In genomic region chr6:112253842-112254816, GRCh38 we compare ENCODE assay signal across 8 cellular contexts. TPM values are rescaled to one million over a fixed set of nuclear protein-coding genes. Genes with fewer than 3 reads are reported as not detected.
DNase-seq lines count a peak whose midpoint lies in the region; ATAC-seq and FAIRE-seq lines count a peak whose summit lies in the region.

A gene with protein sequence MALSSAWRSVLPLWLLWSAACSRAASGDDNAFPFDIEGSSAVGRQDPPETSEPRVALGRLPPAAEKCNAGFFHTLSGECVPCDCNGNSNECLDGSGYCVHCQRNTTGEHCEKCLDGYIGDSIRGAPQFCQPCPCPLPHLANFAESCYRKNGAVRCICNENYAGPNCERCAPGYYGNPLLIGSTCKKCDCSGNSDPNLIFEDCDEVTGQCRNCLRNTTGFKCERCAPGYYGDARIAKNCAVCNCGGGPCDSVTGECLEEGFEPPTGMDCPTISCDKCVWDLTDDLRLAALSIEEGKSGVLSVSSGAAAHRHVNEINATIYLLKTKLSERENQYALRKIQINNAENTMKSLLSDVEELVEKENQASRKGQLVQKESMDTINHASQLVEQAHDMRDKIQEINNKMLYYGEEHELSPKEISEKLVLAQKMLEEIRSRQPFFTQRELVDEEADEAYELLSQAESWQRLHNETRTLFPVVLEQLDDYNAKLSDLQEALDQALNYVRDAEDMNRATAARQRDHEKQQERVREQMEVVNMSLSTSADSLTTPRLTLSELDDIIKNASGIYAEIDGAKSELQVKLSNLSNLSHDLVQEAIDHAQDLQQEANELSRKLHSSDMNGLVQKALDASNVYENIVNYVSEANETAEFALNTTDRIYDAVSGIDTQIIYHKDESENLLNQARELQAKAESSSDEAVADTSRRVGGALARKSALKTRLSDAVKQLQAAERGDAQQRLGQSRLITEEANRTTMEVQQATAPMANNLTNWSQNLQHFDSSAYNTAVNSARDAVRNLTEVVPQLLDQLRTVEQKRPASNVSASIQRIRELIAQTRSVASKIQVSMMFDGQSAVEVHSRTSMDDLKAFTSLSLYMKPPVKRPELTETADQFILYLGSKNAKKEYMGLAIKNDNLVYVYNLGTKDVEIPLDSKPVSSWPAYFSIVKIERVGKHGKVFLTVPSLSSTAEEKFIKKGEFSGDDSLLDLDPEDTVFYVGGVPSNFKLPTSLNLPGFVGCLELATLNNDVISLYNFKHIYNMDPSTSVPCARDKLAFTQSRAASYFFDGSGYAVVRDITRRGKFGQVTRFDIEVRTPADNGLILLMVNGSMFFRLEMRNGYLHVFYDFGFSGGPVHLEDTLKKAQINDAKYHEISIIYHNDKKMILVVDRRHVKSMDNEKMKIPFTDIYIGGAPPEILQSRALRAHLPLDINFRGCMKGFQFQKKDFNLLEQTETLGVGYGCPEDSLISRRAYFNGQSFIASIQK (N-terminal part only) (minus strand): TSS chr6:112254567. CDS start chr6:112254150, 417 bp downstream.

- no peaks in the 10 kb centered on the region for H3K9me3 Mint-ChIP-seq in activated T-helper 2 cell treated with anti-CD3 and anti-CD28 coated beads, Interferon-gamma antibody, Interleukin-2, Interleukin-4, amounts not matched to agents 10 μg/mL and 5 μg/mL and 100 μg/mL, durations not matched to agents 14 hours and 24 hours and 36 hours
- H3K9me3 Mint-ChIP-seq in natural killer cell treated with Interleukin-12 subunit alpha and Interleukin-12 subunit beta and Interleukin-15 and Interleukin-18, amount 100 ng/mL, for 72 hours, result no peaks in the 10 kb centered on the region

- H3K27me3 ChIP-seq in MG63, result no peaks in the 10 kb centered on the region

- peak within 1 kb of the TSS; percentile 54 for H3K4me3 Mint-ChIP-seq in activated T-helper 2 cell treated with anti-CD3 and anti-CD28 coated beads, Interferon-gamma antibody, Interleukin-2, Interleukin-4, amounts not matched to agents 10 μg/mL and 5 μg/mL and 100 μg/mL, durations not matched to agents 14 hours and 24 hours and 36 hours (ENCODE audit: low read depth)
- H3K4me3 Mint-ChIP-seq in natural killer cell treated with Interleukin-12 subunit alpha and Interleukin-12 subunit beta and Interleukin-15 and Interleukin-18, amount 100 ng/mL, for 72 hours, result peak within 1 kb of the TSS; percentile 70

- no peak within 1 kb of the TSS for H3K27ac Mint-ChIP-seq in activated T-helper 2 cell treated with anti-CD3 and anti-CD28 coated beads, Interferon-gamma antibody, Interleukin-2, Interleukin-4, amounts not matched to agents 10 μg/mL and 5 μg/mL and 100 μg/mL, durations not matched to agents 14 hours and 24 hours and 36 hours
- H3K27ac Mint-ChIP-seq in natural killer cell treated with Interleukin-12 subunit alpha and Interleukin-12 subunit beta and Interleukin-15 and Interleukin-18, amount 100 ng/mL, for 72 hours, result no peak within 1 kb of the TSS

- ATAC-seq in natural killer cell treated with Interleukin-12 subunit alpha and Interleukin-12 subunit beta and Interleukin-15 and Interleukin-18, amount 100 ng/mL, for 72 hours, result peak; percentile 57 to 70

- H3K9ac ChIP-seq in ES-I3 (ENCODE audit: low read depth, low read length), result peak within 1 kb of the TSS; percentile 84

- peak; percentile 66 for DNase-seq in MG63
- DNase-seq in activated T-helper 2 cell treated with anti-CD3 and anti-CD28 coated beads, Interferon-gamma antibody, Interleukin-2, Interleukin-4, amounts not matched to agents 10 μg/mL and 5 μg/mL and 100 μg/mL, durations not matched to agents 14 hours and 24 hours and 36 hours (ENCODE audit: low spot score), result no peak
- DNase-seq in frontal cortex (ENCODE audit: low spot score in 2 of 2), result peak in 1 of 2 donors; percentile 36
- no peak for DNase-seq in natural killer cell treated with Interleukin-12 subunit alpha and Interleukin-12 subunit beta and Interleukin-15 and Interleukin-18, amount 100 ng/mL, for 72 hours (ENCODE audit: low spot score)
- no peak for DNase-seq in GDM1 (lab: John Stamatoyannopoulos, UW)
- DNase-seq in GOT3 (lab: John Stamatoyannopoulos, UW), result no peak
- DNase-seq in NCI-H446 treated with DMSO at 0.1 percent for 48 hours (lab: John Stamatoyannopoulos, UW), result no peak

- peaks cover 9% of the 10 kb centered on the region for H3K4me1 Mint-ChIP-seq in activated T-helper 2 cell treated with anti-CD3 and anti-CD28 coated beads, Interferon-gamma antibody, Interleukin-2, Interleukin-4, amounts not matched to agents 10 μg/mL and 5 μg/mL and 100 μg/mL, durations not matched to agents 14 hours and 24 hours and 36 hours (ENCODE audit: low read depth)
- peaks cover 12 to 16% of the 10 kb centered on the region in 2 donors for H3K4me1 Mint-ChIP-seq in natural killer cell treated with Interleukin-12 subunit alpha and Interleukin-12 subunit beta and Interleukin-15 and Interleukin-18, amount 100 ng/mL, for 72 hours (ENCODE audit: low read depth in 2 of 2)

- intact Hi-C loops in activated T-helper 2 cell treated with anti-CD3 and anti-CD28 coated beads, Interferon-gamma antibody, Interleukin-2, Interleukin-4, amounts not matched to agents 10 μg/mL and 5 μg/mL and 100 μg/mL, durations not matched to agents 14 hours and 24 hours and 36 hours (cut with micrococcal nuclease), result no loop called here

- H3K36me3 Mint-ChIP-seq in activated T-helper 2 cell treated with anti-CD3 and anti-CD28 coated beads, Interferon-gamma antibody, Interleukin-2, Interleukin-4, amounts not matched to agents 10 μg/mL and 5 μg/mL and 100 μg/mL, durations not matched to agents 14 hours and 24 hours and 36 hours (ENCODE audit: low read depth), result no peaks in the 10 kb centered on the region
- H3K36me3 Mint-ChIP-seq in natural killer cell treated with Interleukin-12 subunit alpha and Interleukin-12 subunit beta and Interleukin-15 and Interleukin-18, amount 100 ng/mL, for 72 hours, result no peaks in the 10 kb centered on the region

- no peak for FAIRE-seq in frontal cortex (lab: Jason Lieb, UNC)

- H3K4me3 ChIP-seq in MG63, result peak within 1 kb of the TSS; percentile 67

- H3K9me3 ChIP-seq in ES-I3 (ENCODE audit: control insufficient read depth, insufficient read depth, low read length), result no peaks in the 10 kb centered on the region
- no peaks in the 10 kb centered on the region for H3K9me3 ChIP-seq in MG63

- no peaks in the 10 kb centered on the region for H3K36me3 ChIP-seq in ES-I3 (ENCODE audit: insufficient read depth, low read length)
- peaks cover 8% of the 10 kb centered on the region for H3K36me3 ChIP-seq in MG63

- H3K4me1 ChIP-seq in ES-I3 (ENCODE audit: insufficient read depth, low read length), result peaks cover 4% of the 10 kb centered on the region; the same call in 1 of the 2 replicates

- peaks cover 62% of the 10 kb centered on the region for H3K27me3 Mint-ChIP-seq in activated T-helper 2 cell treated with anti-CD3 and anti-CD28 coated beads, Interferon-gamma antibody, Interleukin-2, Interleukin-4, amounts not matched to agents 10 μg/mL and 5 μg/mL and 100 μg/mL, durations not matched to agents 14 hours and 24 hours and 36 hours (ENCODE audit: low read depth)
- peaks cover 43 to 63% of the 10 kb centered on the region in 2 donors for H3K27me3 Mint-ChIP-seq in natural killer cell treated with Interleukin-12 subunit alpha and Interleukin-12 subunit beta and Interleukin-15 and Interleukin-18, amount 100 ng/mL, for 72 hours

RNA-seq across cellular contexts. Expression of the gene that starts here (rescaled TPM):
- total RNA-seq in MG63 (2014; rRNA removed; shearing (Covaris generic); ENCODE audit: low replicate concordance), result 13.0 and 52.1 TPM in 2 replicates
- total RNA-seq in activated T-helper 2 cell treated with anti-CD3 and anti-CD28 coated beads, Interferon-gamma antibody, Interleukin-2, Interleukin-4, amounts not matched to agents 10 μg/mL and 5 μg/mL and 100 μg/mL, durations not matched to agents 14 hours and 24 hours and 36 hours, result not detected in 2 replicates
- 24.1 TPM for total RNA-seq in frontal cortex
- not detected for total RNA-seq in natural killer cell treated with Interleukin-12 subunit alpha and Interleukin-12 subunit beta and Interleukin-15 and Interleukin-18, amount 100 ng/mL, for 72 hours

Comparison
In these comparisons a context has a peak if more than half of its experiments do, and no peak if none do; other contexts are left out.
1. RNA of the gene that starts here (total RNA-seq): 24.1 TPM in frontal cortex (single experiment) and 13.0 to 52.1 TPM in MG63; not detected in activated T-helper 2 cell treated with anti-CD3 and anti-CD28 coated beads, Interferon-gamma antibody, Interleukin-2, Interleukin-4, amounts not matched to agents 10 μg/mL and 5 μg/mL and 100 μg/mL, durations not matched to agents 14 hours and 24 hours and 36 hours and not detected in natural killer cell treated with Interleukin-12 subunit alpha and Interleukin-12 subunit beta and Interleukin-15 and Interleukin-18, amount 100 ng/mL, for 72 hours; every median in the first group is over 10 times any median in the second.
2. Peak in ATAC-seq in natural killer cell treated with Interleukin-12 subunit alpha and Interleukin-12 subunit beta and Interleukin-15 and Interleukin-18, amount 100 ng/mL, for 72 hours; RNA of the gene not detected or under 1 TPM.